ENCODE assay signal across 8 cellular contexts in genomic region chrX:77446840-77447239, GRCh38. TPM values are rescaled to one million over a fixed set of nuclear protein-coding genes. Genes with fewer than 3 reads are reported as not detected.
DNase-seq lines count a peak whose midpoint lies in the region; ATAC-seq and TF ChIP-seq lines count a peak whose summit lies in the region.

No MANE protein-coding gene starts in this region.

- DNase-seq in activated CD8-positive, alpha-beta memory T cell treated with anti-CD3 and anti-CD28 coated beads, Interleukin-2, amount 10 ng/mL, durations not matched to agents 7 days and 5 days, result no peak
- no peak for DNase-seq in activated CD8-positive, alpha-beta memory T cell treated with anti-CD3 and anti-CD28 coated beads, Interleukin-2, amount 50 U/mL, for 4 hours
- DNase-seq in chondrocyte (ENCODE audit: low spot score) (no peak), lower lobe of right lung (no peak), thyroid gland (peak; percentile 26 to 29), AML-193 (lab: John Stamatoyannopoulos, UW) (no peak), NCI-H2171 (lab: John Stamatoyannopoulos, UW) (no peak)

- H3K27me3 ChIP-seq in lower lobe of right lung (ENCODE audit: low read depth), result peaks cover 7% of the 10 kb centered on the region
- H3K27me3 ChIP-seq in thyroid gland, result no peaks in the 10 kb centered on the region

- peak; percentile 33 for ATAC-seq in activated CD8-positive, alpha-beta memory T cell treated with anti-CD3 and anti-CD28 coated beads, Interleukin-2, amount 10 ng/mL, durations not matched to agents 7 days and 5 days
- ATAC-seq in lower lobe of right lung, result peak in 1 of 2 donors; percentile 20
- ATAC-seq in GM19023 (IDR thresholded peaks at IDR 0.05; ENCODE audit: unreplicated experiment), result no peak

- H3K27me3 Mint-ChIP-seq in activated CD8-positive, alpha-beta memory T cell treated with anti-CD3 and anti-CD28 coated beads, Interleukin-2, amount 10 ng/mL, durations not matched to agents 7 days and 5 days, result peaks cover 22% of the 10 kb centered on the region
- peaks cover 6% of the 10 kb centered on the region for H3K27me3 Mint-ChIP-seq in chondrocyte (ENCODE audit: low read depth)

- no peaks in the 10 kb centered on the region for H3K9me3 Mint-ChIP-seq in activated CD8-positive, alpha-beta memory T cell treated with anti-CD3 and anti-CD28 coated beads, Interleukin-2, amount 10 ng/mL, durations not matched to agents 7 days and 5 days (ENCODE audit: low read depth)
- peaks cover 4% of the 10 kb centered on the region for H3K9me3 Mint-ChIP-seq in chondrocyte (ENCODE audit: low read depth)

- H3K27ac ChIP-seq in lower lobe of right lung, result no peak overlapping the region
- no peak overlapping the region for H3K27ac ChIP-seq in thyroid gland

- H3K27ac Mint-ChIP-seq in activated CD8-positive, alpha-beta memory T cell treated with anti-CD3 and anti-CD28 coated beads, Interleukin-2, amount 10 ng/mL, durations not matched to agents 7 days and 5 days, result no peak overlapping the region
- no peak overlapping the region for H3K27ac Mint-ChIP-seq in chondrocyte (ENCODE audit: unreplicated experiment)

- H3K4me3 Mint-ChIP-seq in activated CD8-positive, alpha-beta memory T cell treated with anti-CD3 and anti-CD28 coated beads, Interleukin-2, amount 10 ng/mL, durations not matched to agents 7 days and 5 days, result peak overlapping the region; percentile 52
- H3K4me3 Mint-ChIP-seq in chondrocyte (ENCODE audit: unreplicated experiment), result peak overlapping the region; percentile 59

- no peak for TF ChIP-seq POLR2A in thyroid gland (IDR thresholded peaks at IDR 0.05)

- TF ChIP-seq CTCF in chondrocyte (IDR thresholded peaks at IDR 0.05) (no peak), lower lobe of right lung (IDR thresholded peaks at IDR 0.05) (no peak), thyroid gland (IDR thresholded peaks at IDR 0.05) (no peak)

- H3K36me3 ChIP-seq in lower lobe of right lung (no peaks in the 10 kb centered on the region), thyroid gland (no peaks in the 10 kb centered on the region)

- CTCF ChIA-PET in activated CD8-positive, alpha-beta memory T cell treated with anti-CD3 and anti-CD28 coated beads, Interleukin-2, amount 10 ng/mL, durations not matched to agents 7 days and 5 days (lab: Charles Lee), result interaction anchor here (0.6 kb wide), 1 partner anchor 9 kb away, joined by 3 read pairs; no protein-coding TSS in a partner anchor

- H3K9me3 ChIP-seq in lower lobe of right lung (no peaks in the 10 kb centered on the region), thyroid gland (no peaks in the 10 kb centered on the region)

- peaks cover 4% of the 10 kb centered on the region for H3K4me1 Mint-ChIP-seq in activated CD8-positive, alpha-beta memory T cell treated with anti-CD3 and anti-CD28 coated beads, Interleukin-2, amount 10 ng/mL, durations not matched to agents 7 days and 5 days
- peaks cover 14% of the 10 kb centered on the region for H3K4me1 Mint-ChIP-seq in chondrocyte (ENCODE audit: low read depth)

- H3K4me1 ChIP-seq in lower lobe of right lung (peaks cover 8% of the 10 kb centered on the region), thyroid gland (no peaks in the 10 kb centered on the region)

- peak overlapping the region; percentile 42 for H3K4me3 ChIP-seq in lower lobe of right lung
- H3K4me3 ChIP-seq in thyroid gland (replicated peaks in 1 of 3), result peak overlapping the region in 1 of 3 donors; percentile 21

- 0 to 3% methylated on average over 5 to 10 of the region's 16 CpGs for WGBS in thyroid gland, 2 donors

- intact Hi-C loops in lower lobe of right lung (cut with DNase I), result no loop called here
- intact Hi-C loops in thyroid gland (cut with DNase I), result no loop called here

- H3K36me3 Mint-ChIP-seq in activated CD8-positive, alpha-beta memory T cell treated with anti-CD3 and anti-CD28 coated beads, Interleukin-2, amount 10 ng/mL, durations not matched to agents 7 days and 5 days, result no peaks in the 10 kb centered on the region
- H3K36me3 Mint-ChIP-seq in chondrocyte (ENCODE audit: low read depth), result no peaks in the 10 kb centered on the region

RNA-seq across cellular contexts. Expression of gene FGF16, which starts 0.3 kb away (rescaled TPM):
- total RNA-seq in activated CD8-positive, alpha-beta memory T cell treated with anti-CD3 and anti-CD28 coated beads, Interleukin-2, amount 10 ng/mL, durations not matched to agents 7 days and 5 days, result not detected
- total RNA-seq in chondrocyte (not detected in 3 replicates), lower lobe of right lung (not detected), thyroid gland (under 1 TPM in 2 of 4 donors, not detected in 2; 0.22 to 0.27 TPM)

Comparison
In these comparisons a context has a peak if more than half of its experiments do, and no peak if none do; other contexts are left out.
1. DNase-seq: peak in thyroid gland (2 of 2); none in activated CD8-positive, alpha-beta memory T cell treated with anti-CD3 and anti-CD28 coated beads, Interleukin-2, amount 10 ng/mL, durations not matched to agents 7 days and 5 days (single experiment), activated CD8-positive, alpha-beta memory T cell treated with anti-CD3 and anti-CD28 coated beads, Interleukin-2, amount 50 U/mL, for 4 hours (single experiment), chondrocyte (single experiment), lower lobe of right lung (single experiment), AML-193 (0 of 2) and NCI-H2171 (single experiment).